In genomic region chr10:122748496-122748895, GRCh38 we compare ENCODE assay signal across 10 cellular contexts. TPM values are rescaled to one million over a fixed set of nuclear protein-coding genes. Genes with fewer than 3 reads are reported as not detected.
"Had no signal": no experiment of that assay in that cellular context is flagged by ENCODE, and none has a peak within 500 bp of the region (broad histone marks: within the 10 kb centered on the region; RNA-seq: fewer than 3 reads in every experiment).

No MANE protein-coding gene starts in this region.

- H3K4me1 ChIP-seq: HAP-1 had no signal

- DNase-seq: H7, HFFc6, KG1 had no signal

- H2AFZ ChIP-seq: GM23338 had no signal

- H3K4me3 ChIP-seq: GM23338, HAP-1 had no signal

- H3K36me3 ChIP-seq: HAP-1 had no signal

- H3K27ac ChIP-seq: HL-60 had no signal

- ATAC-seq: GM23338, HCT116 had no signal

- H3K4me2 ChIP-seq: GM23338 had no signal

- H3K9me3 ChIP-seq: HAP-1 had no signal

RNA-seq across cellular contexts. Expression of gene C10orf120, which starts 48.9 kb away (rescaled TPM):
- total RNA-seq: GM23338, H4, H7, HFFc6, HT1080 had no signal
- polyA plus RNA-seq: GM23338, IgD-negative memory B cell had no signal
